ENCODE assay signal across 10 cellular contexts in the genomic region with DNA sequence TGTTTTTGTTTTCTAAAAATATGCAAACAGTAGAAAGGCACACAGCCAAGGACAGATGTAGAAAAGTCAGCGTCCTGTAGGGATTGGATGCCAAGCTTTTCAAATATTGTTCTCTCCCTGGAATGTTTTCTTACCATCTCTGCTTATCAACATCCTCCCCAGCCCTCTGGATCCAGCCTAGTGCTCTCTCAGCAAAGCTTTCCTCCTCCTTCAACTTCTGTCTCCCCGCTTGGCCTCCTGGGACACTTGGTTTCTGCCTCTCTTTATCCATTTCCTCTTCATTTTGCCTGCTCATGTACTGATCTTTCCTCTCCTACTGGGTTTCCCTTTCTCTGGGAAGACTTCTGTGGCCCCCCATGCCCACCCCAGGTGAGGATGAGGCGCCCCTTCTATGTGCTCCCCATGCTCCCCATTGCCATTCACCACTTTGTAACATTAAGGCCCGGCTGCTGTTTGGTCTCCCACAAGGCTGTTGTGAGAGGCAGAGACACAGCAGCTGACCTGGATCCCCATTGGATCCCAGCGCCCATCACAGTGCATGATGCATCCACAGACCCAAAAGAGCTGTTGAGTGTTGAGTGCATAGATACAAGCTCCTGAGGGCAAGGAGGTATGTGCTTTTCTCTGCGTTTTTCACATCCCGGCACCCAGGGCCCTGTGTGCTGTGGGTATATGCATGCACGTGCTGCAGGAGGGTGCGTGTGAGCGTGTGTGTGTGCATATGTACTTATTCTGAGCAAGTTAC. TPM values are rescaled to one million over a fixed set of nuclear protein-coding genes. Genes with fewer than 3 reads are reported as not detected.
DNase-seq lines count a peak whose midpoint lies in the region; ATAC-seq and TF ChIP-seq lines count a peak whose summit lies in the region.
"Had no signal": no experiment of that assay in that cellular context is flagged by ENCODE, and none has a peak within 500 bp of the region (broad histone marks: within the 10 kb centered on the region; RNA-seq: fewer than 3 reads in every experiment).

No MANE protein-coding gene starts in this region.

- peak overlapping the region; percentile 23 for H3K27ac Mint-ChIP-seq in mesothelial cell of epicardium

- no peak overlapping the region for H3K4me3 Mint-ChIP-seq in mesothelial cell of epicardium

- TF ChIP-seq CTCF in choroid plexus epithelial cell (conservative IDR thresholded peaks at IDR 0.05; ENCODE audit: low read depth, low read length) (no peak), mesothelial cell of epicardium (IDR thresholded peaks at IDR 0.05; ENCODE audit: unreplicated experiment) (no peak)

- H3K4me1 Mint-ChIP-seq in mesothelial cell of epicardium: peaks cover 26% of the 10 kb centered on the region

- H3K36me3 Mint-ChIP-seq in mesothelial cell of epicardium: peaks cover 7% of the 10 kb centered on the region

- DNase-seq in stimulated activated CD4-positive, alpha-beta T cell treated with anti-CD3 and anti-CD28 coated beads, Interleukin-1b, Interleukin-23, amount 100 ng/mL, for 48 hours: peak; percentile 59
- no peak for DNase-seq in stimulated activated CD4-positive, alpha-beta T cell treated with anti-CD3 and anti-CD28 coated beads, Interleukin-4, amount 100 ng/mL, for 4 hours
- DNase-seq in choroid plexus epithelial cell (ENCODE audit: low read depth) (peak; percentile 57), mesothelial cell of epicardium (ENCODE audit: low spot score in 2 of 2, unreplicated experiment in 2 of 2) (no peak), COLO668 (lab: John Stamatoyannopoulos, UW; ENCODE audit: unreplicated experiment) (no peak), HCEC 1CT (no peak)
- DNase-seq: NCI-H446 treated with DMSO at 0.1 percent for 48 hours had no signal

- H3K27me3 Mint-ChIP-seq in mesothelial cell of epicardium (ENCODE audit: low read depth): no peaks in the 10 kb centered on the region

- H3K9me3 Mint-ChIP-seq in mesothelial cell of epicardium: no peaks in the 10 kb centered on the region

- H3K4me3 ChIP-seq in choroid plexus epithelial cell (ENCODE audit: low read depth, low read length): no peak overlapping the region
- H3K4me3 ChIP-seq: skin epidermis had no signal

- no peak for ATAC-seq in GM19455 (IDR thresholded peaks at IDR 0.05; ENCODE audit: unreplicated experiment)
- no peak for ATAC-seq in GM21423 (IDR thresholded peaks at IDR 0.05; ENCODE audit: unreplicated experiment)

RNA-seq across cellular contexts. Expression of a gene that starts 38.2 kb away (rescaled TPM):
- total RNA-seq in mesothelial cell of epicardium: 244 to 250 TPM (median 244 TPM) in 3 replicates

RNA-seq across cellular contexts. Expression of a gene that starts 56.0 kb away (rescaled TPM):
- total RNA-seq in mesothelial cell of epicardium: 1.5 to 2.1 TPM (median 1.6 TPM) in 3 replicates

Comparison
In these comparisons a context has a peak if more than half of its experiments do, and no peak if none do; other contexts are left out.
1. DNase-seq: peak in stimulated activated CD4-positive, alpha-beta T cell treated with anti-CD3 and anti-CD28 coated beads, Interleukin-1b, Interleukin-23, amount 100 ng/mL, for 48 hours (single experiment) and choroid plexus epithelial cell (single experiment); none in stimulated activated CD4-positive, alpha-beta T cell treated with anti-CD3 and anti-CD28 coated beads, Interleukin-4, amount 100 ng/mL, for 4 hours (0 of 2), mesothelial cell of epicardium (0 of 2), COLO668 (single experiment) and HCEC 1CT (single experiment).